1 cellular context compared by ENCODE assay signal in genomic region chr14:58299665-58300202, GRCh38.
TF ChIP-seq lines count a peak whose summit lies in the region.

No MANE protein-coding gene starts in this region.

TF ChIP-seq in SK-N-SH, 30 proteins besides CTCF, POLR2A, EP300 and RAD21 (continued from another document):
- TF ChIP-seq REST (IDR thresholded peaks at IDR 0.05; ENCODE audit: low read depth, low read length): no peak
- TF ChIP-seq FOXM1 (IDR thresholded peaks at IDR 0.05; ENCODE audit: low read depth): no peak
- no peak for TF ChIP-seq USF1 (IDR thresholded peaks at IDR 0.05; ENCODE audit: borderline replicate concordance, low read depth)
- peak; percentile 10; the same call in 1 of the 2 replicates for TF ChIP-seq RCOR1 (IDR thresholded peaks at IDR 0.05; ENCODE audit: low read length)
